In the genomic region with DNA sequence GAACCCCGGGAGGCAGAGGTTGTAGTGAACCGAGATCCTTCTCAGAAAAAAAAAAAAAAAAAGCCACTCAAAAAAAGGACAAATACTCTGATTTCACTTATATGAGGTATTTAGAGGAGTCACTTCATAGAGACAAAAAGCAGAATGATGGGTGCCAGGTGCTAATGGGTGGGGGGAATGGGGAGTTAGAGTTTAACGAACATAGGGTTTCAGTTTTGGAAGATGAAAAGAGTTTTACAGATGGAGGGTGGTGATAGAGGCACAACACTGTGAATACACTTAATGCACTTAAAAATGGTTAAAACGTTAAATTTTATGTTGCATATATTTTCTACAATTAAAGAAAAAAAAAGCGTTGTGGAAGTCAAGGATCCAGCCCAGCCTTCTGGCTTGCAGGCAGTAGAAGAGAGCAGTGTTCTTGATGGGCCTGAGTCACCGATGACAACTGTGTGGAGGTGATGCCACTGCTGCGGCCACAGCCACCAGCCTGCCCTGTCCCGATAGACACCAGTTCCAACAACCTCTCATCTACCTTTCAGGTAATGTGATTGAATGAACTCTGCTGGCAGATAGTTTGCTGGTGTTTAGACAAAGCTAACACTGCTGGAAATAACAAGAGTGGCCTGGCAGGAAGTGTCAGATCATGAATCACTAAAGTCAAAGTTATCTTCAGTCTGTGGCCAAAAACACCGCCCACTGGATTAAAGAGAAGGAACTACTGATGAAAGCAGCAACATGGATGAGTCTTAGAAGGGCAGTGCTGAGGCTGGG, we compare ENCODE assay signal across 11 cellular contexts. TPM values are rescaled to one million over a fixed set of nuclear protein-coding genes. Genes with fewer than 3 reads are reported as not detected.
DNase-seq lines count a peak whose midpoint lies in the region; ATAC-seq and TF ChIP-seq lines count a peak whose summit lies in the region.
"Had no signal": no experiment of that assay in that cellular context is flagged by ENCODE, and none has a peak within 500 bp of the region (broad histone marks: within the 10 kb centered on the region; RNA-seq: fewer than 3 reads in every experiment).

No MANE protein-coding gene starts in this region.

- H3K4me1 Mint-ChIP-seq in activated naive CD4-positive, alpha-beta T cell treated with anti-CD3 and anti-CD28 coated beads, Interleukin-2, amount 50 U/mL, for 24 hours = no peaks in the 10 kb centered on the region
- H3K4me1 Mint-ChIP-seq in stimulated activated naive B cell treated with anti-CD40 and anti-IgM and Interleukin-4, amounts not matched to agents 10 μg/mL and 1 μg/mL and 100 μg/mL, for 72 hours = peaks cover 2 to 6% of the 10 kb centered on the region in 2 donors
- no peaks in the 10 kb centered on the region for H3K4me1 Mint-ChIP-seq in type B pancreatic cell (ENCODE audit: unreplicated experiment)
- H3K4me1 Mint-ChIP-seq: nephron progenitor cell had no signal

- no peak for ATAC-seq in stimulated activated naive B cell treated with anti-CD40 and anti-IgM and Interleukin-4, amounts not matched to agents 10 μg/mL and 1 μg/mL and 100 μg/mL, for 72 hours (replicated peaks)
- no peak for ATAC-seq in HG02840 (IDR thresholded peaks at IDR 0.05; ENCODE audit: low FRiP score, unreplicated experiment)

- H3K36me3 Mint-ChIP-seq in activated naive CD4-positive, alpha-beta T cell treated with anti-CD3 and anti-CD28 coated beads, Interleukin-2, amount 50 U/mL, for 24 hours = no peaks in the 10 kb centered on the region
- H3K36me3 Mint-ChIP-seq in stimulated activated naive B cell treated with anti-CD40 and anti-IgM and Interleukin-4, amounts not matched to agents 10 μg/mL and 1 μg/mL and 100 μg/mL, for 72 hours = peaks cover 0 to 8% of the 10 kb centered on the region in 2 donors
- H3K36me3 Mint-ChIP-seq in type B pancreatic cell = peaks cover 4% of the 10 kb centered on the region

- no peak for DNase-seq in activated naive CD4-positive, alpha-beta T cell (lab: John Stamatoyannopoulos, UW)
- DNase-seq in SW480 (ENCODE audit: low spot score) (peak; percentile 2), epithelial cell of prostate (ENCODE audit: low read depth, low spot score) (peak; percentile 6), type B pancreatic cell (ENCODE audit: extremely low spot score, unreplicated experiment) (no peak), hepatic stellate cell (ENCODE audit: low spot score) (no peak)
- no peak for DNase-seq in stimulated activated naive B cell treated with anti-CD40 and anti-IgM and Interleukin-4, amounts not matched to agents 10 μg/mL and 1 μg/mL and 100 μg/mL, for 72 hours
- DNase-seq: dorsolateral prefrontal cortex, NCI-H146, nephron progenitor cell had no signal

- TF ChIP-seq CTCF in type B pancreatic cell (conservative IDR thresholded peaks at IDR 0.05) = no peak

- no peaks in the 10 kb centered on the region for H3K9me3 Mint-ChIP-seq in activated naive CD4-positive, alpha-beta T cell treated with anti-CD3 and anti-CD28 coated beads, Interleukin-2, amount 50 U/mL, for 24 hours
- no peaks in the 10 kb centered on the region for H3K9me3 Mint-ChIP-seq in stimulated activated naive B cell treated with anti-CD40 and anti-IgM and Interleukin-4, amounts not matched to agents 10 μg/mL and 1 μg/mL and 100 μg/mL, for 72 hours
- H3K9me3 Mint-ChIP-seq in type B pancreatic cell = peaks cover 5% of the 10 kb centered on the region
- H3K9me3 Mint-ChIP-seq: nephron progenitor cell had no signal

- H3K4me3 Mint-ChIP-seq in activated naive CD4-positive, alpha-beta T cell treated with anti-CD3 and anti-CD28 coated beads, Interleukin-2, amount 50 U/mL, for 24 hours = no peak overlapping the region
- H3K4me3 Mint-ChIP-seq in stimulated activated naive B cell treated with anti-CD40 and anti-IgM and Interleukin-4, amounts not matched to agents 10 μg/mL and 1 μg/mL and 100 μg/mL, for 72 hours = no peak overlapping the region
- H3K4me3 Mint-ChIP-seq in type B pancreatic cell = no peak overlapping the region
- H3K4me3 Mint-ChIP-seq: nephron progenitor cell had no signal

- H3K27me3 Mint-ChIP-seq in activated naive CD4-positive, alpha-beta T cell treated with anti-CD3 and anti-CD28 coated beads, Interleukin-2, amount 50 U/mL, for 24 hours = no peaks in the 10 kb centered on the region
- H3K27me3 Mint-ChIP-seq in stimulated activated naive B cell treated with anti-CD40 and anti-IgM and Interleukin-4, amounts not matched to agents 10 μg/mL and 1 μg/mL and 100 μg/mL, for 72 hours = peaks cover 0 to 5% of the 10 kb centered on the region in 2 donors
- peaks cover 5% of the 10 kb centered on the region for H3K27me3 Mint-ChIP-seq in type B pancreatic cell

- H3K27ac Mint-ChIP-seq in activated naive CD4-positive, alpha-beta T cell treated with anti-CD3 and anti-CD28 coated beads, Interleukin-2, amount 50 U/mL, for 24 hours = peak overlapping the region; percentile 41
- peak overlapping the region; percentile 59 for H3K27ac Mint-ChIP-seq in stimulated activated naive B cell treated with anti-CD40 and anti-IgM and Interleukin-4, amounts not matched to agents 10 μg/mL and 1 μg/mL and 100 μg/mL, for 72 hours
- H3K27ac Mint-ChIP-seq in type B pancreatic cell = no peak overlapping the region
- H3K27ac Mint-ChIP-seq: nephron progenitor cell had no signal

- no peak overlapping the region for H3K27ac ChIP-seq in epithelial cell of prostate
- H3K27ac ChIP-seq: dorsolateral prefrontal cortex had no signal

RNA-seq across cellular contexts. Expression of a gene that starts 49.9 kb away (rescaled TPM):
- 24.5 and 26.6 TPM in 2 replicates for total RNA-seq in type B pancreatic cell (ENCODE audit: low replicate concordance)

Comparison
In these comparisons a context has a peak if more than half of its experiments do, and no peak if none do; other contexts are left out.
1. DNase-seq: peak in SW480 (single experiment) and epithelial cell of prostate (single experiment); none in activated naive CD4-positive, alpha-beta T cell (0 of 4), stimulated activated naive B cell treated with anti-CD40 and anti-IgM and Interleukin-4, amounts not matched to agents 10 μg/mL and 1 μg/mL and 100 μg/mL, for 72 hours (single experiment), type B pancreatic cell (single experiment) and hepatic stellate cell (single experiment).